ENCODE assay signal across 8 cellular contexts in genomic region chr10:71218046-71218832, GRCh38. TPM values are rescaled to one million over a fixed set of nuclear protein-coding genes. Genes with fewer than 3 reads are reported as not detected.
DNase-seq lines count a peak whose midpoint lies in the region; ATAC-seq, FAIRE-seq and TF ChIP-seq lines count a peak whose summit lies in the region.

No MANE protein-coding gene starts in this region.

- peaks cover 16% of the 10 kb centered on the region for H3K27me3 Mint-ChIP-seq in activated naive CD8-positive, alpha-beta T cell
- H3K27me3 Mint-ChIP-seq in activated naive CD8-positive, alpha-beta T cell treated with anti-CD3 and anti-CD28 coated beads, Interleukin-2, amount 50 U/mL, for 24 hours, result peaks cover 59% of the 10 kb centered on the region

- H3K4me3 Mint-ChIP-seq in activated naive CD8-positive, alpha-beta T cell, result peak overlapping the region; percentile 59
- no peak overlapping the region for H3K4me3 Mint-ChIP-seq in activated naive CD8-positive, alpha-beta T cell treated with anti-CD3 and anti-CD28 coated beads, Interleukin-2, amount 50 U/mL, for 24 hours

- TF ChIP-seq CTCF in bronchial epithelial cell (IDR thresholded peaks at IDR 0.05; ENCODE audit: insufficient read depth, low read length, severe bottlenecking), result no peak

- H3K4me1 Mint-ChIP-seq in activated naive CD8-positive, alpha-beta T cell (ENCODE audit: low read depth), result peaks cover 16% of the 10 kb centered on the region
- peaks cover 5% of the 10 kb centered on the region for H3K4me1 Mint-ChIP-seq in activated naive CD8-positive, alpha-beta T cell treated with anti-CD3 and anti-CD28 coated beads, Interleukin-2, amount 50 U/mL, for 24 hours

- H3K36me3 Mint-ChIP-seq in activated naive CD8-positive, alpha-beta T cell, result no peaks in the 10 kb centered on the region
- no peaks in the 10 kb centered on the region for H3K36me3 Mint-ChIP-seq in activated naive CD8-positive, alpha-beta T cell treated with anti-CD3 and anti-CD28 coated beads, Interleukin-2, amount 50 U/mL, for 24 hours (ENCODE audit: low read depth)

- no peak for FAIRE-seq in bronchial epithelial cell (lab: Jason Lieb, UNC)

- no peak for DNase-seq in activated naive CD8-positive, alpha-beta T cell treated with anti-CD3 and anti-CD28 coated beads, Interleukin-2, amount 50 U/mL, for 24 hours
- peak; percentile 86 for DNase-seq in bronchial epithelial cell (ENCODE audit: low read depth)
- DNase-seq in lung microvascular endothelial cell (ENCODE audit: low read depth in 2 of 2), result peak; percentile 82 to 93
- DNase-seq in SHP77 treated with DMSO at 0.1 percent for 48 hours (lab: John Stamatoyannopoulos, UW), result no peak
- DNase-seq in HUDEP-2 (lab: John Stamatoyannopoulos, UW; ENCODE audit: unreplicated experiment in 76 of 76), result no peak
- DNase-seq in NCI-H2227 (lab: John Stamatoyannopoulos, UW; ENCODE audit: unreplicated experiment), result no peak

- H3K27ac Mint-ChIP-seq in activated naive CD8-positive, alpha-beta T cell, result no peak overlapping the region
- H3K27ac Mint-ChIP-seq in activated naive CD8-positive, alpha-beta T cell treated with anti-CD3 and anti-CD28 coated beads, Interleukin-2, amount 50 U/mL, for 24 hours, result no peak overlapping the region

- H3K27me3 ChIP-seq in bronchial epithelial cell (ENCODE audit: control insufficient read depth, insufficient read depth, low read length), result no peaks in the 10 kb centered on the region

- ATAC-seq in activated naive CD8-positive, alpha-beta T cell treated with anti-CD3 and anti-CD28 coated beads, Interleukin-2, amount 50 U/mL, for 24 hours, result no peak
- ATAC-seq in HG03521 (IDR thresholded peaks at IDR 0.05; ENCODE audit: unreplicated experiment), result no peak

- H3K36me3 ChIP-seq in bronchial epithelial cell (ENCODE audit: control insufficient read depth, insufficient read depth, low read length), result no peaks in the 10 kb centered on the region

- peak overlapping the region; percentile 43 for H3K4me3 ChIP-seq in bronchial epithelial cell (ENCODE audit: low read depth, low read length)

- no peaks in the 10 kb centered on the region for H3K9me3 Mint-ChIP-seq in activated naive CD8-positive, alpha-beta T cell (ENCODE audit: low read depth)
- H3K9me3 Mint-ChIP-seq in activated naive CD8-positive, alpha-beta T cell treated with anti-CD3 and anti-CD28 coated beads, Interleukin-2, amount 50 U/mL, for 24 hours, result no peaks in the 10 kb centered on the region

RNA-seq across cellular contexts. Expression of gene UNC5B, which starts 5.9 kb away (rescaled TPM):
- 36.6 and 62.5 TPM in 2 replicates for total RNA-seq in bronchial epithelial cell
- total RNA-seq in lung microvascular endothelial cell, result 10.9 and 12.9 TPM in 2 replicates

Comparison
In these comparisons a context has a peak if more than half of its experiments do, and no peak if none do; other contexts are left out.
1. DNase-seq: peak in bronchial epithelial cell (single experiment) and lung microvascular endothelial cell (2 of 2); none in activated naive CD8-positive, alpha-beta T cell treated with anti-CD3 and anti-CD28 coated beads, Interleukin-2, amount 50 U/mL, for 24 hours (single experiment), SHP77 treated with DMSO at 0.1 percent for 48 hours (single experiment), HUDEP-2 (0 of 76) and NCI-H2227 (single experiment).